In the genomic region with DNA sequence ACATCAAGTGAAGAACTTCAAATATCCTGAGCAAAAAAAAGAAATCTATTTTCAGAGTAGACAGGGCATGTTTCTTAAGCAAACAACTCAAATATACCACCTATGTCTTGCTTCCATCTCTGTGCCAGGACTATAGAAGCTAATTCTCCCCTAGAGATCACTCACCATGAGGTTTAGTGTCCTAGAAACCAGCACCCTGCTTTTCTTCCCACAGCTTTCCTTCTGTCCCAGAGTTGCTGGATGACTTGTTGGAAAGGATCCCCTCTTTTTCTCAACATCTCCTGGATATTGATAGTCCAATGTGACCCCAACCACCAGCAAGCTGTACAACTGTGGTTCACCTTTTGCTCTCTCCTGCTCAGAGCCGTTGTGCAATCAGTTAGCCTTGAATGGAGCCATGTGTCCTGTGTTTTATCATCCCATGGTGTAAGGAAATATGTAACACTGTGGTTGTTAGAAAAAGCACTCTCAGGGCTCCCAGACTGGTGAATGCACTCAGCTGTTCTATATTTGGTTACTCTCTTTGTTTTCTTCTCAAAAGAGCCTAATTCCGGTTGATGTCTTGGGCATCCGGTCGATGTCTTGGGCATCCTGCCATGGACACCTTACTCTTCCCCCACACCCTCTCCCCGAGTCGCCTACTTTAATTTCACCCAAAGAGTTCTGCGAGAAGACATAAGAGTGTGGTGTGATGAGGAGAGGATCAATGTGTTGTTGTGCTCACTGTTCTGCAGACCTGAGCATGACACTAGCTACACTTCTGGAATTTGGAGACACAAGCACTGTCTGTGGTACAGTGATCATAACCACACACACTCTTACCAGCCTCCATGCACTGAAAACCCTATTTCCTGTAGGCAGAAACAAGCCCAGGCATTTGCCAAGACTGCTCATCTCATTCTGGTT, we compare ENCODE assay signal across 8 cellular contexts. TPM values are rescaled to one million over a fixed set of nuclear protein-coding genes. Genes with fewer than 3 reads are reported as not detected.
A peak's percentile ranks its signal among the peaks of the same experiment; 100 is the strongest.
DNase-seq lines count a peak whose midpoint lies in the region; ATAC-seq lines count a peak whose summit lies in the region.

No MANE protein-coding gene starts in this region.

- peak overlapping the region; percentile 74 to 93 (median 88) for H3K4me3 Mint-ChIP-seq in naive B cell

- peaks cover 49 to 60% (median 56%) of the 10 kb centered on the region in 3 donors for H3K4me1 Mint-ChIP-seq in naive B cell

- peak; percentile 76 to 86 for DNase-seq in Kasumi-1 (lab: John Stamatoyannopoulos, UW)
- peak; percentile 21 for DNase-seq in astrocyte of the hippocampus (ENCODE audit: low read depth, low spot score)
- peak; percentile 12 for DNase-seq in naive B cell
- no peak for DNase-seq in NCI-H1092 (lab: John Stamatoyannopoulos, UW)
- DNase-seq in NCI-H1105 (lab: John Stamatoyannopoulos, UW), result no peak
- DNase-seq in NCI-H524 (lab: John Stamatoyannopoulos, UW), result no peak
- no peak for DNase-seq in ureter (ENCODE audit: low spot score)

- H3K36me3 Mint-ChIP-seq in naive B cell, result no peaks in the 10 kb centered on the region

- H3K27me3 Mint-ChIP-seq in naive B cell, result no peaks in the 10 kb centered on the region

- peak overlapping the region; percentile 84 to 94 (median 88) for H3K27ac Mint-ChIP-seq in naive B cell

- peak; percentile 59 to 61 for ATAC-seq in naive B cell (ENCODE audit: low read depth in 2 of 2)

- H3K9me3 Mint-ChIP-seq in naive B cell, result no peaks in the 10 kb centered on the region

- peak overlapping the region; percentile 91 for H3K4me3 ChIP-seq in GM08714 (ENCODE audit: low read length)

RNA-seq across cellular contexts. Expression of a gene that starts 1.7 kb away (rescaled TPM):
- polyA plus RNA-seq in naive B cell (ENCODE audit: low read depth in 6 of 6), result 1 to 10 TPM in 5 of 6 donors, not detected in 1; 1.2 to 4.8 (median 3.6) TPM
- 0.52 TPM for total RNA-seq in ureter

Comparison
In these comparisons a context has a peak if more than half of its experiments do, and no peak if none do; other contexts are left out.
1. DNase-seq: peak in Kasumi-1 (2 of 2), astrocyte of the hippocampus (single experiment) and naive B cell (single experiment); none in NCI-H1092 (single experiment), NCI-H1105 (single experiment), NCI-H524 (0 of 2) and ureter (single experiment).